28 cellular contexts compared by ENCODE assay signal in the genomic region with DNA sequence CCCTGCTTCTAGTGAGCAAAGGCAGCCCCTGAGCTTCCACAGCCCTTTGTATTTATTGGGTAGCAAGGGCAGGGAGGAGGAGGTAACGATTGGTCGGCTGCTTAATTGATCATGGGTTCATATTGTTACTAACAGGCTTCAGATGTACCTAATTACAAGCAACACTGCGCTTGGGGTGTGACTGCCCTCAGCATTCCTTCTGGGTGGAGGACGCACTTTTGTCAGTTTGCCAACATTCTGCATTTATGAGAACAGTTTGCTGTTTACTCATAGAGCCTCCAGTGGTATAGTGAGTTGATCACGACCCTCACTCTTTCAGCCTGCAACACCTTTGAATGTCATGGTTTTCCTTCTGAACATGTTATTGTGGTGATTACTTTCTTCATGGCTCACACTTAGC. TPM values are rescaled to one million over a fixed set of nuclear protein-coding genes. Genes with fewer than 3 reads are reported as not detected.
"Had no signal": no experiment of that assay in that cellular context is flagged by ENCODE, and none has a peak within 500 bp of the region (broad histone marks: within the 10 kb centered on the region; RNA-seq: fewer than 3 reads in every experiment).

No MANE protein-coding gene starts in this region.

- DNase-seq: activated CD4-positive, alpha-beta T cell treated with anti-CD3 and anti-CD28 coated beads for 4 hours; activated CD4-positive, alpha-beta T cell treated with anti-CD3 and anti-CD28 coated beads, Interleukin-2, amount 50 U/mL, for 4 hours; activated effector memory CD4-positive, alpha-beta T cell treated with anti-CD3 and anti-CD28 coated beads, Interleukin-2, amount 50 U/mL, for 16 hours; activated naive CD4-positive, alpha-beta T cell treated with anti-CD3 and anti-CD28 coated beads for 36 hours; activated naive CD8-positive, alpha-beta T cell treated with anti-CD3 and anti-CD28 coated beads for 36 hours; adrenal gland; aorta; foreskin melanocyte; glutamatergic neuron; left lung; lower lobe of right lung; mesenchymal stem cell; right cardiac atrium; stimulated activated CD4-positive, alpha-beta T cell treated with anti-CD3 and anti-CD28 coated beads, Interleukin-2, amount 100 ng/mL, for 48 hours; stimulated activated naive CD4-positive, alpha-beta T cell treated with Interleukin-2 at 50 U/mL for 16 hours; T-helper 9 cell; testis; uterus had no signal

- H3K27ac Mint-ChIP-seq: activated naive CD4-positive, alpha-beta T cell treated with anti-CD3 and anti-CD28 coated beads for 36 hours; activated naive CD8-positive, alpha-beta T cell treated with anti-CD3 and anti-CD28 coated beads for 36 hours; activated T-helper 1 cell treated with anti-CD3 and anti-CD28 coated beads, Interleukin-12 subunit alpha, Interleukin-12 subunit beta, Interleukin-2, Interleukin-4 antibody, amounts not matched to agents 30 ng/mL and 10 ng/mL and 1 ng/mL, durations not matched to agents 14 hours and 24 hours and 36 hours; brain; natural killer cell treated with Interleukin-12 subunit alpha and Interleukin-12 subunit beta and Interleukin-15 and Interleukin-18, amount 100 ng/mL, for 72 hours had no signal

- ATAC-seq: left lung; lower lobe of right lung; natural killer cell treated with Interleukin-12 subunit alpha and Interleukin-12 subunit beta and Interleukin-15 and Interleukin-18, amount 100 ng/mL, for 72 hours; right cardiac atrium had no signal

- H3K4me3 Mint-ChIP-seq: activated naive CD4-positive, alpha-beta T cell treated with anti-CD3 and anti-CD28 coated beads for 36 hours; activated naive CD8-positive, alpha-beta T cell treated with anti-CD3 and anti-CD28 coated beads for 36 hours; activated T-helper 1 cell treated with anti-CD3 and anti-CD28 coated beads, Interleukin-12 subunit alpha, Interleukin-12 subunit beta, Interleukin-2, Interleukin-4 antibody, amounts not matched to agents 30 ng/mL and 10 ng/mL and 1 ng/mL, durations not matched to agents 14 hours and 24 hours and 36 hours; brain; natural killer cell treated with Interleukin-12 subunit alpha and Interleukin-12 subunit beta and Interleukin-15 and Interleukin-18, amount 100 ng/mL, for 72 hours had no signal

- H3K4me1 ChIP-seq: esophagus muscularis mucosa, left lung, lower lobe of right lung, testis, uterus had no signal

- H3K27me3 ChIP-seq: adrenal gland, esophagus muscularis mucosa, left lung, testis, uterus had no signal

- H3K4me3 ChIP-seq: adrenal gland, esophagus muscularis mucosa, left lung, lower lobe of right lung, testis, uterus had no signal

- H3K36me3 Mint-ChIP-seq: activated naive CD8-positive, alpha-beta T cell treated with anti-CD3 and anti-CD28 coated beads for 36 hours; brain; natural killer cell treated with Interleukin-12 subunit alpha and Interleukin-12 subunit beta and Interleukin-15 and Interleukin-18, amount 100 ng/mL, for 72 hours had no signal

- FAIRE-seq: endothelial cell of umbilical vein, islet of Langerhans, TTC549 had no signal

- H3K9me3 Mint-ChIP-seq: activated naive CD4-positive, alpha-beta T cell treated with anti-CD3 and anti-CD28 coated beads for 36 hours; activated naive CD8-positive, alpha-beta T cell treated with anti-CD3 and anti-CD28 coated beads for 36 hours; activated T-helper 1 cell treated with anti-CD3 and anti-CD28 coated beads, Interleukin-12 subunit alpha, Interleukin-12 subunit beta, Interleukin-2, Interleukin-4 antibody, amounts not matched to agents 30 ng/mL and 10 ng/mL and 1 ng/mL, durations not matched to agents 14 hours and 24 hours and 36 hours; brain; natural killer cell treated with Interleukin-12 subunit alpha and Interleukin-12 subunit beta and Interleukin-15 and Interleukin-18, amount 100 ng/mL, for 72 hours had no signal

- H3K9me3 ChIP-seq: adrenal gland, esophagus muscularis mucosa, left lung, lower lobe of right lung, testis, uterus had no signal

- H3K27ac ChIP-seq: esophagus muscularis mucosa, left lung, lower lobe of right lung, testis, uterus, VCaP had no signal

RNA-seq across cellular contexts. Expression of a gene that starts 9.6 kb away (rescaled TPM):
- total RNA-seq: activated naive CD4-positive, alpha-beta T cell treated with anti-CD3 and anti-CD28 coated beads for 36 hours; activated naive CD8-positive, alpha-beta T cell treated with anti-CD3 and anti-CD28 coated beads for 36 hours; cardiac septum; endothelial cell of umbilical vein; lower lobe of right lung; natural killer cell treated with Interleukin-12 subunit alpha and Interleukin-12 subunit beta and Interleukin-15 and Interleukin-18, amount 100 ng/mL, for 72 hours; pulmonary artery endothelial cell; right cardiac atrium had no signal
